9 cellular contexts compared by ENCODE assay signal in the genomic region with DNA sequence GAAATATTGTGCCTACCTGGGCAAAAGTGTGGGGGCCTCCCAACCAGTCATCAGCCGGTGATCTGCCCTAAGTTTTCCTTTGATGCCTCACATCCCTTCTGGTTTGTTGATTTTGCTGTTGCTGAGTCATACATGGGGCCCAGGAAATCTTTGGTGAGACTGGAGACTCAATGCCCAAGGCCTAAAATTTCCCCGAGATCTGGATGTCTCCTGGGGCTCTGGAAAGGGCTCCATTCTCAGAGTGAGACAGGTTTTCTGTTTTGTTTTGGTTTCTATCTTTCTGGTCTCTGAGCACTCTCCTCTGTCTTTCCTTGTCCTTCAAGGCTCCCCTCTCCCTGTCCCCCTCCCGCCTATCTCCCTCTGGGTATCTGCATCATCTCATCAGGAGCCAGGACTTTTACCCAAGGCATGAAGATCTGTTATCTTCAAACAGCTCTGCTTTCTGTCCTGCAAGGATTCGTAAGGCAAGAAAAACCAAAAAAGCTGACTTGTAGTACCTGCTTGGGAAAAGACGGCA.
DNase-seq lines count a peak whose midpoint lies in the region; ATAC-seq and TF ChIP-seq lines count a peak whose summit lies in the region.
"Had no signal": no experiment of that assay in that cellular context is flagged by ENCODE, and none has a peak within 500 bp of the region (broad histone marks: within the 10 kb centered on the region; RNA-seq: fewer than 3 reads in every experiment).

No MANE protein-coding gene starts in this region.

- ATAC-seq in memory B cell (ENCODE audit: low read depth) = no peak

- no peaks in the 10 kb centered on the region for H3K9me3 Mint-ChIP-seq in memory B cell

- no peak overlapping the region for H3K4me3 Mint-ChIP-seq in memory B cell

- H3K27me3 Mint-ChIP-seq in memory B cell = no peaks in the 10 kb centered on the region

- peak overlapping the region; percentile 65 for H3K27ac Mint-ChIP-seq in memory B cell

- no peaks in the 10 kb centered on the region for H3K36me3 ChIP-seq in right atrium auricular region
- H3K36me3 ChIP-seq: ovary had no signal

- DNase-seq in AG10803 (ENCODE audit: low read depth) (peak; percentile 58), HT1080 (ENCODE audit: low read depth) (peak; percentile 86), astrocyte of the spinal cord (ENCODE audit: low read depth, low spot score) (peak; percentile 64), memory B cell (ENCODE audit: low spot score in 2 of 2) (no peak), middle frontal gyrus (ENCODE audit: extremely low spot score, low spot score) (no peak), RPMI8226 (no peak), activated T-cell treated with anti-CD3 and anti-CD28 coated beads for 4 hours (no peak), right atrium auricular region (ENCODE audit: low spot score) (no peak)
- DNase-seq: ovary had no signal

- peaks cover 37% of the 10 kb centered on the region for H3K4me1 Mint-ChIP-seq in memory B cell

- no peaks in the 10 kb centered on the region for H3K27me3 ChIP-seq in right atrium auricular region
- H3K27me3 ChIP-seq: ovary had no signal

- H3K9me3 ChIP-seq in right atrium auricular region = peaks cover 0 to 8% of the 10 kb centered on the region in 2 donors
- H3K9me3 ChIP-seq: ovary had no signal

- H3K36me3 Mint-ChIP-seq in memory B cell = peaks cover 21% of the 10 kb centered on the region

- no peaks in the 10 kb centered on the region for H3K4me1 ChIP-seq in right atrium auricular region

- no peak overlapping the region for H3K4me3 ChIP-seq in AG10803 (ENCODE audit: low read length)
- no peak overlapping the region for H3K4me3 ChIP-seq in astrocyte of the spinal cord (ENCODE audit: low read depth, low read length)
- H3K4me3 ChIP-seq in right atrium auricular region = no peak overlapping the region
- H3K4me3 ChIP-seq: ovary had no signal

- in situ Hi-C loops in astrocyte of the spinal cord (cut with HindIII; ENCODE audit: low sequenced_read_pairs) = no loop called here

- TF ChIP-seq CTCF in AG10803 (conservative IDR thresholded peaks at IDR 0.05; ENCODE audit: low read length) = no peak
- no peak for TF ChIP-seq CTCF in astrocyte of the spinal cord (IDR thresholded peaks at IDR 0.05; ENCODE audit: low read depth, low read length)
- no peak for TF ChIP-seq CTCF in right atrium auricular region (IDR thresholded peaks at IDR 0.05)

- H3K27ac ChIP-seq in right atrium auricular region = no peak overlapping the region
- H3K27ac ChIP-seq: ovary had no signal

Comparison
In these comparisons a context has a peak if more than half of its experiments do, and no peak if none do; other contexts are left out.
1. DNase-seq: peak in AG10803 (single experiment), HT1080 (single experiment) and astrocyte of the spinal cord (single experiment); none in memory B cell (0 of 2), middle frontal gyrus (single experiment), RPMI8226 (single experiment), activated T-cell treated with anti-CD3 and anti-CD28 coated beads for 4 hours (single experiment) and right atrium auricular region (single experiment).